17 cellular contexts compared by ENCODE assay signal in genomic region chr4:82643994-82644730, GRCh38.
A peak's percentile ranks its signal among the peaks of the same experiment; 100 is the strongest.
DNase-seq lines count a peak whose midpoint lies in the region; ATAC-seq and TF ChIP-seq lines count a peak whose summit lies in the region.
"Had no signal": no experiment of that assay in that cellular context is flagged by ENCODE, and none has a peak within 500 bp of the region (broad histone marks: within the 10 kb centered on the region; RNA-seq: fewer than 3 reads in every experiment).

No MANE protein-coding gene starts in this region.

- ATAC-seq in sciatic nerve (peak; percentile 14), GM19467 (IDR thresholded peaks at IDR 0.05; ENCODE audit: unreplicated experiment) (no peak)
- no peak for ATAC-seq in activated CD4-positive, CD25-positive, alpha-beta regulatory T cell treated with anti-CD3 and anti-CD28 coated beads, Interleukin-2, amount 50 U/mL, for 24 hours
- ATAC-seq: left colon, upper lobe of right lung had no signal

- H4K20me1 ChIP-seq in SK-N-SH (ENCODE audit: insufficient read depth): no peaks in the 10 kb centered on the region

- TF ChIP-seq RAD21 in SK-N-SH (IDR thresholded peaks at IDR 0.05; ENCODE audit: low read length): no peak

- H3K27me3 ChIP-seq in SK-N-SH (ENCODE audit: insufficient read depth): no peaks in the 10 kb centered on the region
- H3K27me3 ChIP-seq: upper lobe of right lung had no signal

- CTCF ChIA-PET in SK-N-SH (lab: Yijun Ruan, JAX): interaction anchor here (0.9 to 2.0 kb wide), 3 partner anchors 14 to 136 kb away, joined by 3 to 5 read pairs (median 3); no protein-coding TSS in a partner anchor

- H3F3A ChIP-seq in SK-N-SH (replicated peaks; ENCODE audit: insufficient read depth): no peaks in the 10 kb centered on the region

- peak overlapping the region in 1 of 2 experiments; percentile 62; a peak in 2 of 4 replicates for H3K27ac ChIP-seq in SK-N-SH (ENCODE audit: low read depth in 2 of 2, low read length in 1 of 2)
- H3K27ac ChIP-seq: upper lobe of right lung had no signal

- no peaks in the 10 kb centered on the region for H3K79me2 ChIP-seq in SK-N-SH (ENCODE audit: insufficient read depth)

- intact Hi-C loops in sciatic nerve (cut with DNase I): no loop called here

- peaks cover 0 to 3% of the 10 kb centered on the region in 2 experiments for H3K36me3 ChIP-seq in SK-N-SH (replicated peaks in 1 of 2; ENCODE audit: control insufficient read depth in 1 of 2, insufficient read depth in 2 of 2, low read length in 1 of 2)
- H3K36me3 ChIP-seq: upper lobe of right lung had no signal

- TF ChIP-seq EP300 in SK-N-SH (IDR thresholded peaks at IDR 0.05; ENCODE audit: borderline replicate concordance in 1 of 2, low read depth in 1 of 2, low read length in 1 of 2): no peak

- peak; percentile 60 for DNase-seq in ELR (ENCODE audit: low read depth)
- no peak for DNase-seq in SK-N-SH
- DNase-seq in fibroblast of gingiva (ENCODE audit: low read depth): peak; percentile 14
- no peak for DNase-seq in sciatic nerve (ENCODE audit: low spot score)
- DNase-seq in D341Med (ENCODE audit: low spot score): no peak
- no peak for DNase-seq in central memory CD4-positive, alpha-beta T cell
- DNase-seq: activated CD4-positive, alpha-beta memory T cell treated with anti-CD3 and anti-CD28 coated beads, Interleukin-2, amount 10 ng/mL, durations not matched to agents 7 days and 5 days; CD4-positive, alpha-beta memory T cell; effector CD8-positive, alpha-beta T cell; GOT3; left colon; NCI-H187 treated with DMSO at 0.1 percent for 48 hours; NCI-H526 treated with DMSO at 0.1 percent for 48 hours; RPMI8226; upper lobe of right lung had no signal

- no peaks in the 10 kb centered on the region for H3K9me2 ChIP-seq in SK-N-SH

- H3K4me1 ChIP-seq in SK-N-SH (ENCODE audit: control insufficient read depth in 1 of 2, insufficient read depth in 2 of 2, low read depth in 1 of 2, low read length in 1 of 2): peaks cover 0 to 15% of the 10 kb centered on the region in 2 experiments; a peak in 2 of 4 replicates
- H3K4me1 ChIP-seq: upper lobe of right lung had no signal

- no peaks in the 10 kb centered on the region for H3K9me3 ChIP-seq in SK-N-SH
- H3K9me3 ChIP-seq: upper lobe of right lung had no signal

- POLR2A ChIA-PET in SK-N-SH (lab: Yijun Ruan, JAX): no interaction called here

- H3K4me3 ChIP-seq in SK-N-SH (ENCODE audit: low read depth in 2 of 2, low read length in 1 of 2): no peak overlapping the region
- H3K4me3 ChIP-seq: upper lobe of right lung had no signal

- no peak overlapping the region for H3K9ac ChIP-seq in SK-N-SH

- no peak overlapping the region for H3K4me2 ChIP-seq in SK-N-SH

- no peak for TF ChIP-seq CTCF in SK-N-SH (IDR thresholded peaks at IDR 0.05)

- 90% methylated on average over 2 of the region's 5 CpGs for WGBS in SK-N-SH (ENCODE audit: low lambda C conversion rate)

- no peak overlapping the region for H2AFZ ChIP-seq in SK-N-SH (ENCODE audit: low read depth)

TF ChIP-seq in SK-N-SH, 30 proteins besides CTCF, POLR2A, EP300 and RAD21:
- TF ChIP-seq JUND (IDR thresholded peaks at IDR 0.05): peak; percentile 49
- TF ChIP-seq FOSL2 (IDR thresholded peaks at IDR 0.05; ENCODE audit: borderline replicate concordance, low read depth): peak; percentile 23; the same call in 1 of the 2 replicates
- no peak for TF ChIP-seq TAF1 (IDR thresholded peaks at IDR 0.05; ENCODE audit: borderline replicate concordance, low read depth, low read length)
- TF ChIP-seq, protein P1, sequence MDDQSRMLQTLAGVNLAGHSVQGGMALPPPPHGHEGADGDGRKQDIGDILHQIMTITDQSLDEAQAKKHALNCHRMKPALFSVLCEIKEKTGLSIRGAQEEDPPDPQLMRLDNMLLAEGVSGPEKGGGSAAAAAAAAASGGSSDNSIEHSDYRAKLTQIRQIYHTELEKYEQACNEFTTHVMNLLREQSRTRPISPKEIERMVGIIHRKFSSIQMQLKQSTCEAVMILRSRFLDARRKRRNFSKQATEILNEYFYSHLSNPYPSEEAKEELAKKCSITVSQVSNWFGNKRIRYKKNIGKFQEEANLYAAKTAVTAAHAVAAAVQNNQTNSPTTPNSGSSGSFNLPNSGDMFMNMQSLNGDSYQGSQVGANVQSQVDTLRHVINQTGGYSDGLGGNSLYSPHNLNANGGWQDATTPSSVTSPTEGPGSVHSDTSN (IDR thresholded peaks at IDR 0.05): 0 out of 2 replicates have a peak, but pooled peaks have one; percentile 11

Comparison
In these comparisons a context has a peak if more than half of its experiments do, and no peak if none do; other contexts are left out.
1. DNase-seq: peak in ELR (single experiment) and fibroblast of gingiva (single experiment); none in SK-N-SH (single experiment), sciatic nerve (single experiment), D341Med (single experiment) and central memory CD4-positive, alpha-beta T cell (single experiment).